In the genomic region with DNA sequence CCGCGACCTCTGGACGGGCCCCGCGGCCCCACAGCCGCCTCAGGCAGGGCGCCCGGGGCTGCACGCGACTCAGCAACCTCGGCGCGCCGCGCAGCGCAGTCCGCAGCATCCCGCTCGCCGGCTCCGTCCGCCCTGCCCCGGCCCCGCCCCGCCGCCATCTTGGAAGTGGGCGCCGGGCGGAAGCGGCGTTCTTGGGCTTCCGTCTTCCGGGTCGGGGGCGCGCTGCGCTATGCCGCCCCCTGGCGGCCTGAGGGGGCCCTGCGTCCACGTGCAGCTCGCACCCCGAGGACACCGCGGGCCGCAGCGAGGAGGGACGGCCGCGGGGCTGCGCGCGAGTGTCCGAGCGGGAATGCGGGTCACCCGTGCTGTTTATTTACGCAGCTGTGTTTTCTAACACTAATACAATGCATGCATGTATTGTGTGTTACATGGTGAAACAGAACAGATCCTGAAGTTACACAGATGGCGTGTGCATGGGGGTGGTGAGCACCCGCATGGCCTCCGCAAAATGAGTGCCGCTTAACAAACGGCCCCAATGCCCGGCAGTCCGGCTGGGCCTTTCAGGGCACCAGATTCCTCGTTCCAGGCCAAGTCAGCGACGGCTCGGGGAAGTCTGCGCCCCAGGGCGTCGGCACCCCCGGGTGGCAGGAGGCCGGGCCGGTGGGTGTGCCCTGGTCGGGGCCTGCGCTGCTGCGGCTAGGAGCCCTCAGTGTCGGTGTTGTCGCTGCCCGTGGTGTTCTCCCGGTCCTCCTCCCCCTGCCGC, we compare ENCODE assay signal across 8 cellular contexts. TPM values are rescaled to one million over a fixed set of nuclear protein-coding genes. Genes with fewer than 3 reads are reported as not detected.
DNase-seq lines count a peak whose midpoint lies in the region; ATAC-seq and TF ChIP-seq lines count a peak whose summit lies in the region.

TSS of gene DNLZ (minus strand) at position 139 of the 763 bp plus-strand sequence. CDS start at position 109, 30 bp downstream.

- peaks cover 12% of the 10 kb centered on the region for H3K4me1 ChIP-seq in OCI-LY7 (ENCODE audit: insufficient read depth, low read length, poor library complexity, severe bottlenecking)

- H2AFZ ChIP-seq in OCI-LY7 (ENCODE audit: low read length), result peak within 1 kb of the TSS; percentile 67; the same call in 1 of the 2 replicates

- H3K27ac ChIP-seq in OCI-LY7 (ENCODE audit: low read depth, low read length, poor library complexity, severe bottlenecking), result peak within 1 kb of the TSS; percentile 72
- H3K27ac ChIP-seq in epithelial cell of prostate, result peak within 1 kb of the TSS; percentile 90

- H3K9me2 ChIP-seq in OCI-LY7 (ENCODE audit: insufficient read depth, low read length), result no peaks in the 10 kb centered on the region

- H3K4me2 ChIP-seq in OCI-LY7 (ENCODE audit: low read length), result peak within 1 kb of the TSS; percentile 68

- no peaks in the 10 kb centered on the region for H3K9me3 ChIP-seq in OCI-LY7 (ENCODE audit: low read length)

- no peaks in the 10 kb centered on the region for H4K20me1 ChIP-seq in OCI-LY7 (ENCODE audit: insufficient read depth, low read length)

- peak; percentile 64 for ATAC-seq in GM21360 (IDR thresholded peaks at IDR 0.05; ENCODE audit: unreplicated experiment)

- peak within 1 kb of the TSS; percentile 82 for H3K4me3 ChIP-seq in OCI-LY7 (ENCODE audit: low read depth, low read length, poor library complexity, severe bottlenecking)

- no TSS peak for BruUV-seq in OCI-LY7 (replicated peaks; lab: Mats Ljungman, UMichigan)

- CTCF ChIA-PET in OCI-LY7 (lab: Charles Lee; ENCODE audit: unreplicated experiment), result interaction anchor here (1.2 kb wide), 1 partner anchor 46 kb away, joined by 3 read pairs; no protein-coding TSS in a partner anchor

- no peaks in the 10 kb centered on the region for H3K36me3 ChIP-seq in OCI-LY7 (ENCODE audit: insufficient read depth, low read length)

- DNase-seq in DMS 273 (lab: John Stamatoyannopoulos, UW; ENCODE audit: unreplicated experiment) (peak; percentile 93), HT-29 (ENCODE audit: low spot score) (peak; percentile 81), OCI-LY7 (ENCODE audit: low spot score) (peak; percentile 91), activated T-cell treated with anti-CD3 and anti-CD28 coated beads for 24 hours (ENCODE audit: low read depth) (peak; percentile 80), epithelial cell of prostate (ENCODE audit: low read depth, low spot score) (no peak), mucosa of gallbladder (ENCODE audit: low spot score) (peak; percentile 84)
- DNase-seq in stimulated activated CD8-positive, alpha-beta memory T cell treated with anti-CD3 and anti-CD28 coated beads, Interleukin-4, amount 100 ng/mL, for 48 hours, result peak; percentile 87

- intact Hi-C loops in OCI-LY7 (cut with micrococcal nuclease; ENCODE audit: unreplicated experiment), result loop anchor here (1.0 kb wide), 1 partner anchor 37 kb away; the partner anchor contains the start of gene SNAPC4

- POLR2A ChIA-PET in OCI-LY7 (lab: Charles Lee), result interaction anchor here (1.0 kb wide), 1 partner anchor 46 kb away, joined by 5 read pairs; no protein-coding TSS in a partner anchor

- no peaks in the 10 kb centered on the region for H3K79me2 ChIP-seq in OCI-LY7 (ENCODE audit: insufficient read depth, low read depth, low read length)

- peak; percentile 84 for TF ChIP-seq CTCF in OCI-LY7 (conservative IDR thresholded peaks at IDR 0.05; ENCODE audit: low read length)

RNA-seq across cellular contexts. Expression of gene DNLZ, which starts in this region (rescaled TPM):
- 78.9 and 82.3 TPM in 2 replicates for total RNA-seq in HT-29 (2014; rRNA removed; shearing (Covaris generic))
- total RNA-seq in OCI-LY7 (2014; rRNA removed; shearing (Covaris generic)), result 21.2 and 21.8 TPM in 2 replicates
- 13.1 and 16.8 TPM in 2 replicates for total RNA-seq in OCI-LY7 (2022)
- 16.4 TPM for total RNA-seq in mucosa of gallbladder
